ENCODE assay signal across 7 cellular contexts in genomic region chr20:17905544-17905943, GRCh38.
"Had no signal": no experiment of that assay in that cellular context is flagged by ENCODE, and none has a peak within 500 bp of the region (broad histone marks: within the 10 kb centered on the region; RNA-seq: fewer than 3 reads in every experiment).

No MANE protein-coding gene starts in this region.

- FAIRE-seq: HTR-8/SVneo, K562 had no signal

- ATAC-seq: HepG2, K562 had no signal

- H3K9me3 Mint-ChIP-seq: IgD-negative memory B cell had no signal

- H3K4me3 Mint-ChIP-seq: IgD-negative memory B cell had no signal

- H3K4me3 ChIP-seq: K562 had no signal

- H3K27ac ChIP-seq: HL-60 had no signal

- DNase-seq: IMR-90, KBM-7 had no signal

- H3K27ac Mint-ChIP-seq: IgD-negative memory B cell had no signal
